8 cellular contexts compared by ENCODE assay signal in the genomic region with DNA sequence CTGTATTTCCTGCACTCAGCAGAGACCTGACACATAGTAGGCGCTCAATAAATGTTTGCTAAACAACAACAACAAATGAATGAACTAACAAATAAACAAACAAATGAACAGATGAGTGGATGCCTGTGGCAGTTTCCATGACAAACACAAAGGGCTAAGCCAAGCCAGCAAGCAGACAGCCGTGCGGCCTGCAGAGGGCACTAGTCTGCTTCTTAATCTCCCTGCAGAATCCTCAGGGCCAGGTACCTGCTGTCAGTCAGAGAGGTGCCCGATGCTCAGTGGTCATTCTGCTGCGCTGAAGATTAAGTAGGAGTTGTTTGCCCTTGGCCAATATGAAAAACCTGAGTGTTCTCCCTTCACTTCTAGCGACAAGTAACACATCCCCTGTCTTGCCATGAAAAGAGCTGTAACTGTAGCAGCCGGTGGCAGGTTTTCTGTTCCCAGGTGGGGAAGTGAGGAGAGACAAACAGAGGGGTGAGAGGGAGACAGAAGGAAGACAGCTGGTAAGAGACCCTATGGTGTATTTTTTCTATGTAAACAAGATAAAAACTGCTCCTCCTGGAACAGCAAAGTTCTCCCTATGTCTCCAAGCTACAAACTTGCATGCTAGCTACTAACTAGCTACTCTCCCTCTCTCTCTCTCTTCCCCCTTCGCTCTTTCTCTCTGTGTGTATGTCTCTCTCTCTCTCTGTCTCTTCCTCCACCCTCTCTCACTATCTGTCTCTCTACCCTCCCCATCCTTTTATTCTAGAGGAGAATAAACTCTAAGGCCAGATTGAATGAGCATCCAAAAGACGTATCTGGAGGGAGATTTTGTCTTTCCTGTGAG. TPM values are rescaled to one million over a fixed set of nuclear protein-coding genes. Genes with fewer than 3 reads are reported as not detected.
DNase-seq lines count a peak whose midpoint lies in the region; ATAC-seq and TF ChIP-seq lines count a peak whose summit lies in the region.

Gene MC3R, plus strand, starts transcription at position 779 of the 829 bp plus-strand sequence. CDS start 112 bp downstream, outside the sequence.

- CTCF ChIA-PET in GM10248 (lab: Yijun Ruan, JAX): interaction anchor here (0.7 to 1.6 kb wide), 13 partner anchors 9 to 1568 kb away, joined by 3 to 10 read pairs (median 4); no protein-coding TSS in a partner anchor

- DNase-seq in 8988T (peak; percentile 16), GM10248 (ENCODE audit: extremely low spot score) (peak; percentile 43), NCI-H748 treated with DMSO at 0.1 percent for 48 hours (lab: John Stamatoyannopoulos, UW) (peak; percentile 4), activated T-cell treated with anti-CD3 and anti-CD28 coated beads for 4 hours (peak; percentile 5), fibroblast of the aortic adventitia (ENCODE audit: low read depth) (peak; percentile 23), prostate gland (ENCODE audit: low spot score) (peak; percentile 61)

- WGBS in prostate gland: 20% methylated on average over 9 of the region's 9 CpGs

- peak; percentile 65 for ATAC-seq in HG03045 (IDR thresholded peaks at IDR 0.05; ENCODE audit: unreplicated experiment)
- no peak for ATAC-seq in HG03095 (IDR thresholded peaks at IDR 0.05; ENCODE audit: unreplicated experiment)

- peaks cover 6% of the 10 kb centered on the region for H3K27me3 ChIP-seq in prostate gland (replicated peaks; ENCODE audit: insufficient read depth)

- no peak for TF ChIP-seq POLR2A in prostate gland (IDR thresholded peaks at IDR 0.05)

- H3K9me3 ChIP-seq in prostate gland: no peaks in the 10 kb centered on the region

- H3K4me1 ChIP-seq in prostate gland (replicated peaks): no peaks in the 10 kb centered on the region

- peak; percentile 81 for TF ChIP-seq CTCF in GM10248 (IDR thresholded peaks at IDR 0.05; ENCODE audit: control extremely low read depth, extremely low read depth, low read depth, missing control alignments)
- peak; percentile 36 for TF ChIP-seq CTCF in fibroblast of the aortic adventitia (IDR thresholded peaks at IDR 0.05; ENCODE audit: insufficient read depth, low read length)
- TF ChIP-seq CTCF in prostate gland (IDR thresholded peaks at IDR 0.05): peak; percentile 16 to 69 (median 60)

- no peaks in the 10 kb centered on the region for H3K36me3 ChIP-seq in prostate gland

- H3K4me3 ChIP-seq in fibroblast of the aortic adventitia (ENCODE audit: low read depth, low read length) (no peak within 1 kb of the TSS), prostate gland (no peak within 1 kb of the TSS)

- intact Hi-C loops in prostate gland (cut with DNase I): no loop called here

- H3K27ac ChIP-seq in prostate gland: no peak within 1 kb of the TSS

- POLR2A ChIA-PET in GM10248 (lab: Yijun Ruan, JAX): no interaction called here

RNA-seq across cellular contexts. Expression of gene MC3R, which starts in this region (rescaled TPM):
- total RNA-seq in fibroblast of the aortic adventitia (ENCODE audit: low replicate concordance) (not detected in 2 replicates), prostate gland (not detected)

Comparison
In these comparisons a context has a peak if more than half of its experiments do, and no peak if none do; other contexts are left out.
1. Peak in DNase-seq in fibroblast of the aortic adventitia; RNA of the gene not detected or under 1 TPM.
2. Peak in DNase-seq in prostate gland; RNA of the gene not detected or under 1 TPM.
3. DNase-seq: peak in every context shown above with its lines; median percentile 61 in prostate gland; 43 in GM10248; 23 in fibroblast of the aortic adventitia; 16 in 8988T; 5 in activated T-cell treated with anti-CD3 and anti-CD28 coated beads for 4 hours; 4 in NCI-H748 treated with DMSO at 0.1 percent for 48 hours.